In genomic region chr17:78127240-78127887, GRCh38 we compare ENCODE assay signal across 8 cellular contexts. TPM values are rescaled to one million over a fixed set of nuclear protein-coding genes. Genes with fewer than 3 reads are reported as not detected.
DNase-seq lines count a peak whose midpoint lies in the region; ATAC-seq, FAIRE-seq and TF ChIP-seq lines count a peak whose summit lies in the region.

No MANE protein-coding gene starts in this region.

- peak overlapping the region; percentile 0 to 73 (median 66) for H3K27ac ChIP-seq in gastrocnemius medialis

- no peaks in the 10 kb centered on the region for H3K9me3 ChIP-seq in iPS-15b (ENCODE audit: control insufficient read depth, insufficient read depth, low read length)
- no peaks in the 10 kb centered on the region for H3K9me3 ChIP-seq in gastrocnemius medialis

- H3K4me3 ChIP-seq in iPS-15b (ENCODE audit: low read depth, low read length) (peak overlapping the region; percentile 65), gastrocnemius medialis (peak overlapping the region; percentile 48 to 74 (median 62))

- in situ Hi-C loops in gastrocnemius medialis (cut with MboI; ENCODE audit: low sequenced_read_pairs in 4 of 4): no loop called here

- no peak for TF ChIP-seq CTCF in gastrocnemius medialis (IDR thresholded peaks at IDR 0.05 in 4 of 5, conservative IDR thresholded peaks at IDR 0.05 in 1 of 5)

- H3K36me3 ChIP-seq in iPS-15b (ENCODE audit: control insufficient read depth, insufficient read depth, low read length) (peaks cover 22% of the 10 kb centered on the region), gastrocnemius medialis (no peaks in the 10 kb centered on the region)

- H3K4me1 ChIP-seq in iPS-15b (ENCODE audit: control insufficient read depth, insufficient read depth, low read length) (peaks cover 6% of the 10 kb centered on the region), gastrocnemius medialis (peaks cover 5 to 30% of the 10 kb centered on the region in 2 donors)

- peaks cover 14% of the 10 kb centered on the region for H3K27me3 ChIP-seq in iPS-15b (ENCODE audit: control insufficient read depth, insufficient read depth, low read length)
- peaks cover 20 to 47% (median 39%) of the 10 kb centered on the region in 3 donors for H3K27me3 ChIP-seq in gastrocnemius medialis

- TF ChIP-seq POLR2A in GM18505 (IDR thresholded peaks at IDR 0.05; ENCODE audit: borderline replicate concordance, extremely low read depth, insufficient read depth, insufficient read length): peak; percentile 64
- TF ChIP-seq POLR2A in Raji (IDR thresholded peaks at IDR 0.05; ENCODE audit: insufficient read depth, low read depth, low read length): peak; percentile 89
- TF ChIP-seq POLR2A in gastrocnemius medialis (IDR thresholded peaks at IDR 0.05): no peak

- ATAC-seq in GM18505 (IDR thresholded peaks at IDR 0.05; ENCODE audit: unreplicated experiment) (no peak), gastrocnemius medialis (peak; percentile 20 to 32), GM19467 (IDR thresholded peaks at IDR 0.05; ENCODE audit: unreplicated experiment) (no peak)

- DNase-seq in anterior cingulate cortex (lab: John Stamatoyannopoulos, UW): peak in 55 of 58 donors; percentile 28 to 92 (median 80)
- DNase-seq in gastrocnemius medialis: peak in 1 of 2 donors; percentile 44
- DNase-seq in RCC 7860 (ENCODE audit: low spot score): no peak
- DNase-seq in HPDE6-E6E7 (ENCODE audit: extremely low spot score): no peak

- intact Hi-C loops in gastrocnemius medialis (cut with DNase I; ENCODE audit: low total_unique reads): no loop called here

- no peak for FAIRE-seq in RCC 7860 (lab: Jason Lieb, UNC)

- peak overlapping the region; percentile 73 for H3K9ac ChIP-seq in iPS-15b (ENCODE audit: low read depth, low read length)

RNA-seq across cellular contexts. Expression of gene TMC6, which starts 1.2 kb away (rescaled TPM):
- 1 to 10 TPM in 3 of 4 donors, under 1 TPM in 1; 0.27 to 4.9 (median 2.6) TPM for total RNA-seq in gastrocnemius medialis

RNA-seq across cellular contexts. Expression of gene TMC8, which starts 3.2 kb away (rescaled TPM):
- 1 to 10 TPM in 1 of 4 donors, under 1 TPM in 2, not detected in 1; 0.18 to 1.6 (median 0.65) TPM for total RNA-seq in gastrocnemius medialis

RNA-seq across cellular contexts. Expression of gene C17orf99, which starts 18.8 kb away (rescaled TPM):
- total RNA-seq in gastrocnemius medialis: not detected

RNA-seq across cellular contexts. Expression of gene SYNGR2, which starts 41.0 kb away (rescaled TPM):
- 100 to 1,000 TPM; 104 to 218 (median 163) TPM for total RNA-seq in gastrocnemius medialis

RNA-seq across cellular contexts. Expression of gene TK1, which starts 59.5 kb away (rescaled TPM):
- total RNA-seq in gastrocnemius medialis: 1 to 10 TPM in 1 of 4 donors, under 1 TPM in 3; 0.22 to 2.1 (median 0.60) TPM

Comparison
In these comparisons a context has a peak if more than half of its experiments do, and no peak if none do; other contexts are left out.
1. ATAC-seq: peak in gastrocnemius medialis (2 of 2); none in GM18505 (single experiment) and GM19467 (single experiment).
2. POLR2A ChIP-seq: peak in GM18505 (single experiment) and Raji (single experiment); none in gastrocnemius medialis (0 of 2).
3. DNase-seq: peak in anterior cingulate cortex (55 of 58); none in RCC 7860 (single experiment) and HPDE6-E6E7 (single experiment).